Comparison of ENCODE assay signal across 1 cellular context in genomic region chr19:45713141-45713540, GRCh38.
TF ChIP-seq lines count a peak whose summit lies in the region.

No MANE protein-coding gene starts in this region.

TF ChIP-seq in HepG2, 621 proteins besides CTCF, POLR2A, EP300 and RAD21:
- TF ChIP-seq AGO2 (optimal IDR thresholded peaks at IDR 0.05; ENCODE audit: low read depth, low read length) (peak; percentile 8), ZBTB1 (CRISPR knock-in tag; IDR thresholded peaks at IDR 0.05; ENCODE audit: borderline replicate concordance) (no peak)
